In genomic region chr17:29251969-29252866, GRCh38 we compare ENCODE assay signal across 8 cellular contexts. TPM values are rescaled to one million over a fixed set of nuclear protein-coding genes. Genes with fewer than 3 reads are reported as not detected.
DNase-seq lines count a peak whose midpoint lies in the region; ATAC-seq and TF ChIP-seq lines count a peak whose summit lies in the region.

No MANE protein-coding gene starts in this region.

- peak; percentile 53 for TF ChIP-seq CTCF in C4-2B (conservative IDR thresholded peaks at IDR 0.05)
- peak in 4 of 6 experiments; percentile 20 to 48 (median 41) for TF ChIP-seq CTCF in adrenal gland (IDR thresholded peaks at IDR 0.05)
- TF ChIP-seq CTCF in right lobe of liver (IDR thresholded peaks at IDR 0.05): peak; percentile 10 to 28 (median 26)

- 64 to 68% (median 67%) methylated on average over 9 of the region's 9 CpGs for WGBS in adrenal gland, 4 donors
- WGBS in right lobe of liver (ENCODE audit: insufficient coverage, low coverage, low lambda C conversion rate, missing lambda C conversion rate): 60% methylated on average over 9 of the region's 9 CpGs

- TF ChIP-seq POLR2A in adrenal gland (IDR thresholded peaks at IDR 0.05): no peak
- TF ChIP-seq POLR2A in right lobe of liver (IDR thresholded peaks at IDR 0.05): no peak

- peak; percentile 35 for DNase-seq in HT-29 (ENCODE audit: low spot score)
- no peak for DNase-seq in adrenal gland
- DNase-seq in right lobe of liver: no peak
- no peak for DNase-seq in effector memory CD8-positive, alpha-beta T cell

- intact Hi-C loops in adrenal gland (cut with DNase I) (no loop called here), right lobe of liver (cut with DNase I) (no loop called here)

- H3K4me1 Mint-ChIP-seq in effector memory CD8-positive, alpha-beta T cell (ENCODE audit: low read depth in 2 of 2): peaks cover 0 to 2% of the 10 kb centered on the region in 2 donors

- H3K4me3 ChIP-seq in adrenal gland: no peak overlapping the region
- no peak overlapping the region for H3K4me3 ChIP-seq in right lobe of liver

- H3K27me3 ChIP-seq in adrenal gland (no peaks in the 10 kb centered on the region), right lobe of liver (no peaks in the 10 kb centered on the region)

- H3K9me3 ChIP-seq in adrenal gland (replicated peaks in 1 of 3): no peaks in the 10 kb centered on the region
- no peaks in the 10 kb centered on the region for H3K9me3 ChIP-seq in right lobe of liver

- H3K36me3 ChIP-seq in adrenal gland (replicated peaks in 1 of 2) (no peaks in the 10 kb centered on the region), right lobe of liver (no peaks in the 10 kb centered on the region)

- peak overlapping the region in 1 of 2 donors; percentile 31 for H3K27ac Mint-ChIP-seq in effector memory CD8-positive, alpha-beta T cell

- H3K4me3 Mint-ChIP-seq in effector memory CD8-positive, alpha-beta T cell: no peak overlapping the region

- H3K9me3 Mint-ChIP-seq in effector memory CD8-positive, alpha-beta T cell: no peaks in the 10 kb centered on the region

- H3K27ac ChIP-seq in C4-2B (no peak overlapping the region; the same call in 1 of the 2 replicates), adrenal gland (peak overlapping the region in 1 of 5 donors; percentile 7), right lobe of liver (no peak overlapping the region)

- peaks cover 18 to 38% of the 10 kb centered on the region in 2 donors for H3K4me1 ChIP-seq in adrenal gland (replicated peaks in 1 of 2)
- peaks cover 0 to 19% (median 1%) of the 10 kb centered on the region in 4 donors for H3K4me1 ChIP-seq in right lobe of liver

- H3K36me3 Mint-ChIP-seq in effector memory CD8-positive, alpha-beta T cell (ENCODE audit: insufficient read depth): peaks cover 39% of the 10 kb centered on the region

- peak in 2 of 4 donors; percentile 21 to 37 for ATAC-seq in right lobe of liver
- no peak for ATAC-seq in effector memory CD8-positive, alpha-beta T cell (replicated peaks)
- no peak for ATAC-seq in HG02938 (IDR thresholded peaks at IDR 0.05; ENCODE audit: unreplicated experiment)
- ATAC-seq in HG02571 (IDR thresholded peaks at IDR 0.05; ENCODE audit: unreplicated experiment): no peak
- ATAC-seq in GM18498 (IDR thresholded peaks at IDR 0.05; ENCODE audit: unreplicated experiment): no peak

- no peaks in the 10 kb centered on the region for H3K27me3 Mint-ChIP-seq in effector memory CD8-positive, alpha-beta T cell

RNA-seq across cellular contexts. Expression of gene CRYBA1, which starts 5.6 kb away (rescaled TPM):
- not detected in 2 replicates for total RNA-seq in HT-29 (2014; rRNA removed; shearing (Covaris generic))
- not detected for total RNA-seq in adrenal gland
- not detected for polyA plus RNA-seq in adrenal gland
- total RNA-seq in right lobe of liver: not detected

RNA-seq across cellular contexts. Expression of gene NUFIP2, which starts 41.7 kb away (rescaled TPM):
- 19.3 and 20.3 TPM in 2 replicates for total RNA-seq in HT-29 (2014; rRNA removed; shearing (Covaris generic))
- 10 to 100 TPM; 22.2 to 84.5 (median 44.6) TPM for total RNA-seq in adrenal gland
- polyA plus RNA-seq in adrenal gland: 10 to 100 TPM in 2 of 3 donors, 1 to 10 TPM in 1; 5.8 to 54.1 (median 12.5) TPM
- 10 to 100 TPM; 16.1 to 31.2 (median 22.5) TPM for total RNA-seq in right lobe of liver
